14 cellular contexts compared by ENCODE assay signal in genomic region chr9:132319421-132320110, GRCh38. TPM values are rescaled to one million over a fixed set of nuclear protein-coding genes. Genes with fewer than 3 reads are reported as not detected.
DNase-seq lines count a peak whose midpoint lies in the region; ATAC-seq, FAIRE-seq and TF ChIP-seq lines count a peak whose summit lies in the region.
"Had no signal": no experiment of that assay in that cellular context is flagged by ENCODE, and none has a peak within 500 bp of the region (broad histone marks: within the 10 kb centered on the region; RNA-seq: fewer than 3 reads in every experiment).

No MANE protein-coding gene starts in this region.

- H3K4me1 ChIP-seq in breast epithelium = no peaks in the 10 kb centered on the region
- H3K4me1 ChIP-seq in astrocyte (ENCODE audit: insufficient read depth, low read length) = peaks cover 7% of the 10 kb centered on the region
- H3K4me1 ChIP-seq in aorta (ENCODE audit: control insufficient read depth in 1 of 2, insufficient read depth in 2 of 2, low read length in 2 of 2) = no peaks in the 10 kb centered on the region
- H3K4me1 ChIP-seq in mammary epithelial cell (ENCODE audit: insufficient read depth, low read length) = no peaks in the 10 kb centered on the region

- TF ChIP-seq CTCF in MCF 10A (IDR thresholded peaks at IDR 0.05; ENCODE audit: unreplicated experiment) = no peak
- TF ChIP-seq CTCF in breast epithelium (IDR thresholded peaks at IDR 0.05) = no peak
- TF ChIP-seq CTCF in astrocyte (IDR thresholded peaks at IDR 0.05; ENCODE audit: insufficient read depth, low read depth, low read length) = no peak
- no peak for TF ChIP-seq CTCF in type B pancreatic cell (conservative IDR thresholded peaks at IDR 0.05)
- TF ChIP-seq CTCF in mammary epithelial cell (conservative IDR thresholded peaks at IDR 0.05 in 1 of 2, IDR thresholded peaks at IDR 0.05 in 1 of 2; ENCODE audit: extremely low read depth in 1 of 2, insufficient read depth in 1 of 2, low read depth in 1 of 2, low read length in 2 of 2) = no peak

- WGBS in aorta, 2 donors = 41 to 52% methylated on average over 4 of the region's 4 CpGs
- 72% methylated on average over 4 of the region's 4 CpGs for WGBS in mammary epithelial cell (ENCODE audit: low coverage, missing lambda C conversion rate)

- DNase-seq in MCF 10A (ENCODE audit: unreplicated experiment) (no peak), breast epithelium (ENCODE audit: low spot score in 2 of 2) (no peak), astrocyte (ENCODE audit: low read depth) (peak; percentile 48), iPS-NIHi11 (ENCODE audit: low spot score) (peak; percentile 58), type B pancreatic cell (ENCODE audit: extremely low spot score, unreplicated experiment) (no peak), aorta (no peak), mammary epithelial cell (no peak), left colon (no peak)
- DNase-seq: effector memory CD4-positive, alpha-beta T cell; MV-4-11; NCI-H345; stimulated activated CD4-positive, alpha-beta T cell treated with anti-CD3 and anti-CD28 coated beads, Interleukin-1b, Interleukin-23, amount 100 ng/mL, for 48 hours; T1000 had no signal

- H3K27me3 ChIP-seq in breast epithelium (no peaks in the 10 kb centered on the region), astrocyte (ENCODE audit: insufficient read depth, low read length) (no peaks in the 10 kb centered on the region), aorta (ENCODE audit: control insufficient read depth in 1 of 2, insufficient read depth in 2 of 2, low read length in 1 of 2) (no peaks in the 10 kb centered on the region), mammary epithelial cell (ENCODE audit: insufficient read depth, low read length) (no peaks in the 10 kb centered on the region)

- H3K4me2 ChIP-seq in astrocyte (ENCODE audit: low read length) = peak overlapping the region; percentile 45
- no peak overlapping the region for H3K4me2 ChIP-seq in mammary epithelial cell (ENCODE audit: insufficient read depth, low read depth, low read length)

- H3K27ac Mint-ChIP-seq in MCF 10A (ENCODE audit: low read depth, unreplicated experiment) (peak overlapping the region; percentile 46), astrocyte (ENCODE audit: unreplicated experiment) (no peak overlapping the region), type B pancreatic cell (peak overlapping the region; percentile 25)

- no peaks in the 10 kb centered on the region for H3K36me3 ChIP-seq in breast epithelium
- H3K36me3 ChIP-seq in astrocyte (ENCODE audit: insufficient read depth, low read length) = peaks cover 47% of the 10 kb centered on the region
- H3K36me3 ChIP-seq in aorta (ENCODE audit: control insufficient read depth in 1 of 2, insufficient read depth in 2 of 2, low read length in 1 of 2) = peaks cover 2 to 3% of the 10 kb centered on the region in 2 donors
- H3K36me3 ChIP-seq in mammary epithelial cell (ENCODE audit: insufficient read depth, low read length) = peaks cover 24% of the 10 kb centered on the region

- no peaks in the 10 kb centered on the region for H3K9me3 Mint-ChIP-seq in MCF 10A (ENCODE audit: unreplicated experiment)
- no peaks in the 10 kb centered on the region for H3K9me3 Mint-ChIP-seq in astrocyte (ENCODE audit: unreplicated experiment)
- H3K9me3 Mint-ChIP-seq in type B pancreatic cell = no peaks in the 10 kb centered on the region
- H3K9me3 Mint-ChIP-seq: activated naive CD4-positive, alpha-beta T cell treated with anti-CD3 and anti-CD28 coated beads, Interleukin-2, amount 50 U/mL, for 72 hours had no signal

- CTCF ChIA-PET in MCF 10A (lab: Yijun Ruan, JAX) = no interaction called here
- CTCF ChIA-PET in mammary epithelial cell (lab: Charles Lee; ENCODE audit: low non-redundant PET) = no interaction called here

- intact Hi-C loops in MCF 10A (cut with micrococcal nuclease) (no loop called here), breast epithelium (cut with DNase I; ENCODE audit: low total_unique reads) (no loop called here), aorta (cut with DNase I) (no loop called here), mammary epithelial cell (cut with micrococcal nuclease) (no loop called here), left colon (cut with DNase I, micrococcal nuclease) (no loop called here)

- FAIRE-seq in astrocyte (lab: Jason Lieb, UNC) = no peak

- in situ Hi-C loops in mammary epithelial cell (cut with MboI; ENCODE audit: low sequenced_read_pairs in 2 of 2) = no loop called here

- no peak overlapping the region for H3K9ac ChIP-seq in astrocyte (ENCODE audit: low read length)
- H3K9ac ChIP-seq in mammary epithelial cell (ENCODE audit: insufficient read depth, low read length) = no peak overlapping the region

- no TSS peak for BruUV-seq in MCF 10A (replicated peaks; lab: Mats Ljungman, UMichigan)
- BruUV-seq in mammary epithelial cell (replicated peaks; lab: Mats Ljungman, UMichigan) = no TSS peak

- dilution Hi-C loops in mammary epithelial cell (cut with HindIII; ENCODE audit: low sequenced_read_pairs) = no loop called here

- H3K36me3 Mint-ChIP-seq in MCF 10A (ENCODE audit: insufficient read depth, unreplicated experiment) (peaks cover 35% of the 10 kb centered on the region), astrocyte (ENCODE audit: low read depth, unreplicated experiment) (peaks cover 9% of the 10 kb centered on the region), type B pancreatic cell (peaks cover 28% of the 10 kb centered on the region)

- H3K27ac ChIP-seq in breast epithelium (no peak overlapping the region), astrocyte (ENCODE audit: low read depth, low read length) (no peak overlapping the region), aorta (ENCODE audit: low read depth in 1 of 2, low read length in 2 of 2) (no peak overlapping the region), mammary epithelial cell (ENCODE audit: insufficient read depth, low read depth, low read length) (no peak overlapping the region)

- H3K4me3 ChIP-seq in breast epithelium (no peak overlapping the region), astrocyte (ENCODE audit: insufficient read depth, low read depth, low read length) (no peak overlapping the region), aorta (ENCODE audit: low read length in 2 of 2) (no peak overlapping the region), mammary epithelial cell (replicated peaks in 1 of 3; ENCODE audit: insufficient read depth in 1 of 3, low read depth in 2 of 3, low read length in 3 of 3) (no peak overlapping the region)

- H3K4me1 Mint-ChIP-seq in MCF 10A (ENCODE audit: insufficient read depth, unreplicated experiment) (no peaks in the 10 kb centered on the region), astrocyte (ENCODE audit: low read depth, unreplicated experiment) (peaks cover 15% of the 10 kb centered on the region), type B pancreatic cell (ENCODE audit: unreplicated experiment) (peaks cover 9% of the 10 kb centered on the region)

- H3K9me3 ChIP-seq in breast epithelium (no peaks in the 10 kb centered on the region), astrocyte (ENCODE audit: insufficient read depth, low read depth, low read length) (no peaks in the 10 kb centered on the region), aorta (ENCODE audit: control insufficient read depth, low read length) (no peaks in the 10 kb centered on the region), mammary epithelial cell (replicated peaks; ENCODE audit: insufficient read depth, low read length) (no peaks in the 10 kb centered on the region)

- H3K27me3 Mint-ChIP-seq in MCF 10A (ENCODE audit: insufficient read depth, unreplicated experiment) (no peaks in the 10 kb centered on the region), astrocyte (ENCODE audit: low read depth, unreplicated experiment) (no peaks in the 10 kb centered on the region), type B pancreatic cell (no peaks in the 10 kb centered on the region)

- POLR2A ChIA-PET in MCF 10A (lab: Yijun Ruan, JAX) = no interaction called here

- H4K20me1 ChIP-seq in astrocyte (ENCODE audit: insufficient read depth, low read length) (peaks cover 80% of the 10 kb centered on the region), mammary epithelial cell (ENCODE audit: insufficient read depth, low read length) (no peaks in the 10 kb centered on the region)

- H3K79me2 ChIP-seq in astrocyte (ENCODE audit: insufficient read depth, low read length) (peaks cover 87% of the 10 kb centered on the region), mammary epithelial cell (ENCODE audit: insufficient read depth, low read length) (peaks cover 60% of the 10 kb centered on the region)

- H3K4me3 Mint-ChIP-seq in MCF 10A (ENCODE audit: unreplicated experiment) = no peak overlapping the region
- peak overlapping the region; percentile 28 for H3K4me3 Mint-ChIP-seq in astrocyte (ENCODE audit: unreplicated experiment)
- no peak overlapping the region for H3K4me3 Mint-ChIP-seq in type B pancreatic cell

- no peak for TF ChIP-seq POLR2A in breast epithelium (IDR thresholded peaks at IDR 0.05)

- ATAC-seq in aorta (ENCODE audit: low FRiP score) (no peak), left colon (no peak)
- ATAC-seq: activated naive CD4-positive, alpha-beta T cell treated with anti-CD3 and anti-CD28 coated beads, Interleukin-2, amount 50 U/mL, for 72 hours had no signal

- H2AFZ ChIP-seq in astrocyte (ENCODE audit: low read depth, low read length) = no peak overlapping the region
- no peak overlapping the region for H2AFZ ChIP-seq in mammary epithelial cell (ENCODE audit: low read depth, low read length)

RNA-seq across cellular contexts. Expression of gene SETX, which starts 35.2 kb away (rescaled TPM):
- 41.1 and 44.6 TPM in 2 replicates for total RNA-seq in MCF 10A (2022)
- total RNA-seq in breast epithelium = 10 to 100 TPM; 56.2 to 83.6 (median 80.3) TPM
- 45.6 and 48.4 TPM in 2 replicates for total RNA-seq in astrocyte
- total RNA-seq in type B pancreatic cell (ENCODE audit: low replicate concordance) = 34.7 and 43.3 TPM in 2 replicates
- total RNA-seq in aorta = 10 to 100 TPM; 53.0 to 67.9 TPM
- polyA plus RNA-seq in aorta = 10 to 100 TPM in 1 of 2 donors, 1 to 10 TPM in 1; 9.5 to 18.5 TPM
- 10 to 100 TPM; 37.3 to 70.3 TPM for total RNA-seq in mammary epithelial cell
- polyA plus RNA-seq in mammary epithelial cell = 14.7 TPM
- polyA minus RNA-seq in mammary epithelial cell = 45.9 TPM
- total RNA-seq in left colon = 10 to 100 TPM; 38.7 to 39.4 TPM

Comparison
In these comparisons a context has a peak if more than half of its experiments do, and no peak if none do; other contexts are left out.
1. DNase-seq: peak in astrocyte (single experiment) and iPS-NIHi11 (single experiment); none in MCF 10A (single experiment), breast epithelium (0 of 2), type B pancreatic cell (single experiment), aorta (0 of 2), mammary epithelial cell (single experiment) and left colon (0 of 2).